ENCODE assay signal across 1 cellular context in the genomic region with DNA sequence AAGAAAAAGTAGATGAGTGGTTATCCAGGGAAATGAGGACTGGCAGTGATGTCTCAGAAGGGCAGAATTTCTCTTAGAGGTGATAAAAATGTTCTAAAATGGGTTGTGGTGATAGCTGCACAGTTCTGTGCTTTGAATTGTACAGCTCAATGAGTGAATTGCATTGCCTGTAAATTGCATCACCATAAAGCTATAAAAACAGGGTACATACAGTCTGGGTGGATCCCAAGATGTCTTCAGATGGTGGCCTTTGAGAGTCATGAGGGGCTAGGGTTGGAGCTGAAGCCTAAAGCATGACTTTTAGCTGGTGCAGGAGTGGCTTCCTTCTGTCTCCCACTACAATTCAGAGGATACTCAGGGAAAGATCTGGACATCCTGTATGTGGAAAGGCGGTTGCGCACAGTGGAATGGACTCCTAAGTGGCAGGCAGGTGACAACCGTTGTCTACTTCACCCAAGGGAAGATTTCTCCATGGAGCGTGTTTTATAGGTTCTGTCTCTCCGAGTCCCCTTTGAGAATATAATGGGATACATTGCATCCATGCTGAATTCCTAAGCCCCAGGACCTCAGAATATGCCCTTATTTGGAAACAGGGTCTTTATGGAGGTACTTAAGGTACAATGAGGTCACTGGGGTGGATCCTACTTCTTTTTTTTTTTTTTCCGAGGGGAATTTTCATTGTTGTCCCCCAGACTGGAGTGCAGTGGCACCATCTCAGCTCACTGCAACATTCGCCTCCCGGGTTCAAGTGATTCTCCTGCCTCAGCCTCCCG.
TF ChIP-seq lines count a peak whose summit lies in the region.

No MANE protein-coding gene starts in this region.

TF ChIP-seq in K562, 482 proteins besides CTCF, POLR2A, EP300 and RAD21:
- 0 out of 2 replicates have a peak, but pooled peaks have one; percentile 28 for TF ChIP-seq ATF7 (IDR thresholded peaks at IDR 0.05)
- TF ChIP-seq, protein P1, sequence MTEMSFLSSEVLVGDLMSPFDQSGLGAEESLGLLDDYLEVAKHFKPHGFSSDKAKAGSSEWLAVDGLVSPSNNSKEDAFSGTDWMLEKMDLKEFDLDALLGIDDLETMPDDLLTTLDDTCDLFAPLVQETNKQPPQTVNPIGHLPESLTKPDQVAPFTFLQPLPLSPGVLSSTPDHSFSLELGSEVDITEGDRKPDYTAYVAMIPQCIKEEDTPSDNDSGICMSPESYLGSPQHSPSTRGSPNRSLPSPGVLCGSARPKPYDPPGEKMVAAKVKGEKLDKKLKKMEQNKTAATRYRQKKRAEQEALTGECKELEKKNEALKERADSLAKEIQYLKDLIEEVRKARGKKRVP (CRISPR knock-in tag; IDR thresholded peaks at IDR 0.05), result 0 out of 2 replicates have a peak, but pooled peaks have one; percentile 35
- TF ChIP-seq ZNF175 (CRISPR knock-in tag; IDR thresholded peaks at IDR 0.05; ENCODE audit: low read depth), result peak; percentile 58; the same call in 1 of the 2 replicates
- TF ChIP-seq CEBPB (tag; IDR thresholded peaks at IDR 0.05), result peak; percentile 43; the same call in 1 of the 2 replicates
- TF ChIP-seq, protein P2, sequence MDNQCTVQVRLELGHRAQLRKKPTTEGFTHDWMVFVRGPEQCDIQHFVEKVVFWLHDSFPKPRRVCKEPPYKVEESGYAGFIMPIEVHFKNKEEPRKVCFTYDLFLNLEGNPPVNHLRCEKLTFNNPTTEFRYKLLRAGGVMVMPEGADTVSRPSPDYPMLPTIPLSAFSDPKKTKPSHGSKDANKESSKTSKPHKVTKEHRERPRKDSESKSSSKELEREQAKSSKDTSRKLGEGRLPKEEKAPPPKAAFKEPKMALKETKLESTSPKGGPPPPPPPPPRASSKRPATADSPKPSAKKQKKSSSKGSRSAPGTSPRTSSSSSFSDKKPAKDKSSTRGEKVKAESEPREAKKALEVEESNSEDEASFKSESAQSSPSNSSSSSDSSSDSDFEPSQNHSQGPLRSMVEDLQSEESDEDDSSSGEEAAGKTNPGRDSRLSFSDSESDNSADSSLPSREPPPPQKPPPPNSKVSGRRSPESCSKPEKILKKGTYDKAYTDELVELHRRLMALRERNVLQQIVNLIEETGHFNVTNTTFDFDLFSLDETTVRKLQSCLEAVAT (IDR thresholded peaks at IDR 0.05), result no peak
- TF ChIP-seq TRIM24 (IDR thresholded peaks at IDR 0.05), result peak; percentile 72 to 87; a peak in 2 of 4 replicates
- TF ChIP-seq L3MBTL2 (IDR thresholded peaks at IDR 0.05), result peak; percentile 17; the same call in 1 of the 2 replicates
- peak; percentile 88 for TF ChIP-seq CEBPG (CRISPR knock-in tag; IDR thresholded peaks at IDR 0.05)
- TF ChIP-seq CEBPG (tag; conservative IDR thresholded peaks at IDR 0.05 in 1 of 2, IDR thresholded peaks at IDR 0.05 in 1 of 2), result peak; percentile 43 to 92
- TF ChIP-seq, protein P3, sequence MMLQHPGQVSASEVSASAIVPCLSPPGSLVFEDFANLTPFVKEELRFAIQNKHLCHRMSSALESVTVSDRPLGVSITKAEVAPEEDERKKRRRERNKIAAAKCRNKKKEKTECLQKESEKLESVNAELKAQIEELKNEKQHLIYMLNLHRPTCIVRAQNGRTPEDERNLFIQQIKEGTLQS (IDR thresholded peaks at IDR 0.05), result peak; percentile 85
- TF ChIP-seq, protein P3 (CRISPR knock-in tag; conservative IDR thresholded peaks at IDR 0.05), result no peak
- TF ChIP-seq ZNF695 (CRISPR knock-in tag; IDR thresholded peaks at IDR 0.05), result no peak
